Comparison of ENCODE assay signal across 1 cellular context in the genomic region with DNA sequence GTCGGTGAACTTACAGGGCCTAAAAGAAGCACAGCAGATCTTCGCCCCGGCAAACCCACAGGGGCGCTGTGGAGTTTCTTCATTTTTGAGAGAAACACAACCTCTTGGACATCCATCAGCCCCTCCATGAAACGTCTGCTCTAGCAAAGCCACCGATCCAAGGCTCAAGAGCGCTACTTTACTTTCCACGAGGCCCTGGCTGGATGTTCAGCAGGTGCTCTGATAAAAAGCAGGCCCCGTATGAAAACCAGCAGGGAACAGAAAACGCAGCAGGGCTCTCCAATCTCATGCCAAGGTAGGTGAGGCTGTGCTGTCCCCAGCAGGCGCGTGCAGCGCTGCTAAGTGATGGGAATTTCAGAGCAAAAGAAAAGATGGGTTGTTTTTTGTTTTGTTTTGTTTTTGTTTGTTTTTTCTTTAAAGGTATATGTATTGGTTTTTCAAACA.
TF ChIP-seq lines count a peak whose summit lies in the region.

No MANE protein-coding gene starts in this region.

TF ChIP-seq in K562, 482 proteins besides CTCF, POLR2A, EP300 and RAD21 (continued from another document):
- TF ChIP-seq, protein P1, sequence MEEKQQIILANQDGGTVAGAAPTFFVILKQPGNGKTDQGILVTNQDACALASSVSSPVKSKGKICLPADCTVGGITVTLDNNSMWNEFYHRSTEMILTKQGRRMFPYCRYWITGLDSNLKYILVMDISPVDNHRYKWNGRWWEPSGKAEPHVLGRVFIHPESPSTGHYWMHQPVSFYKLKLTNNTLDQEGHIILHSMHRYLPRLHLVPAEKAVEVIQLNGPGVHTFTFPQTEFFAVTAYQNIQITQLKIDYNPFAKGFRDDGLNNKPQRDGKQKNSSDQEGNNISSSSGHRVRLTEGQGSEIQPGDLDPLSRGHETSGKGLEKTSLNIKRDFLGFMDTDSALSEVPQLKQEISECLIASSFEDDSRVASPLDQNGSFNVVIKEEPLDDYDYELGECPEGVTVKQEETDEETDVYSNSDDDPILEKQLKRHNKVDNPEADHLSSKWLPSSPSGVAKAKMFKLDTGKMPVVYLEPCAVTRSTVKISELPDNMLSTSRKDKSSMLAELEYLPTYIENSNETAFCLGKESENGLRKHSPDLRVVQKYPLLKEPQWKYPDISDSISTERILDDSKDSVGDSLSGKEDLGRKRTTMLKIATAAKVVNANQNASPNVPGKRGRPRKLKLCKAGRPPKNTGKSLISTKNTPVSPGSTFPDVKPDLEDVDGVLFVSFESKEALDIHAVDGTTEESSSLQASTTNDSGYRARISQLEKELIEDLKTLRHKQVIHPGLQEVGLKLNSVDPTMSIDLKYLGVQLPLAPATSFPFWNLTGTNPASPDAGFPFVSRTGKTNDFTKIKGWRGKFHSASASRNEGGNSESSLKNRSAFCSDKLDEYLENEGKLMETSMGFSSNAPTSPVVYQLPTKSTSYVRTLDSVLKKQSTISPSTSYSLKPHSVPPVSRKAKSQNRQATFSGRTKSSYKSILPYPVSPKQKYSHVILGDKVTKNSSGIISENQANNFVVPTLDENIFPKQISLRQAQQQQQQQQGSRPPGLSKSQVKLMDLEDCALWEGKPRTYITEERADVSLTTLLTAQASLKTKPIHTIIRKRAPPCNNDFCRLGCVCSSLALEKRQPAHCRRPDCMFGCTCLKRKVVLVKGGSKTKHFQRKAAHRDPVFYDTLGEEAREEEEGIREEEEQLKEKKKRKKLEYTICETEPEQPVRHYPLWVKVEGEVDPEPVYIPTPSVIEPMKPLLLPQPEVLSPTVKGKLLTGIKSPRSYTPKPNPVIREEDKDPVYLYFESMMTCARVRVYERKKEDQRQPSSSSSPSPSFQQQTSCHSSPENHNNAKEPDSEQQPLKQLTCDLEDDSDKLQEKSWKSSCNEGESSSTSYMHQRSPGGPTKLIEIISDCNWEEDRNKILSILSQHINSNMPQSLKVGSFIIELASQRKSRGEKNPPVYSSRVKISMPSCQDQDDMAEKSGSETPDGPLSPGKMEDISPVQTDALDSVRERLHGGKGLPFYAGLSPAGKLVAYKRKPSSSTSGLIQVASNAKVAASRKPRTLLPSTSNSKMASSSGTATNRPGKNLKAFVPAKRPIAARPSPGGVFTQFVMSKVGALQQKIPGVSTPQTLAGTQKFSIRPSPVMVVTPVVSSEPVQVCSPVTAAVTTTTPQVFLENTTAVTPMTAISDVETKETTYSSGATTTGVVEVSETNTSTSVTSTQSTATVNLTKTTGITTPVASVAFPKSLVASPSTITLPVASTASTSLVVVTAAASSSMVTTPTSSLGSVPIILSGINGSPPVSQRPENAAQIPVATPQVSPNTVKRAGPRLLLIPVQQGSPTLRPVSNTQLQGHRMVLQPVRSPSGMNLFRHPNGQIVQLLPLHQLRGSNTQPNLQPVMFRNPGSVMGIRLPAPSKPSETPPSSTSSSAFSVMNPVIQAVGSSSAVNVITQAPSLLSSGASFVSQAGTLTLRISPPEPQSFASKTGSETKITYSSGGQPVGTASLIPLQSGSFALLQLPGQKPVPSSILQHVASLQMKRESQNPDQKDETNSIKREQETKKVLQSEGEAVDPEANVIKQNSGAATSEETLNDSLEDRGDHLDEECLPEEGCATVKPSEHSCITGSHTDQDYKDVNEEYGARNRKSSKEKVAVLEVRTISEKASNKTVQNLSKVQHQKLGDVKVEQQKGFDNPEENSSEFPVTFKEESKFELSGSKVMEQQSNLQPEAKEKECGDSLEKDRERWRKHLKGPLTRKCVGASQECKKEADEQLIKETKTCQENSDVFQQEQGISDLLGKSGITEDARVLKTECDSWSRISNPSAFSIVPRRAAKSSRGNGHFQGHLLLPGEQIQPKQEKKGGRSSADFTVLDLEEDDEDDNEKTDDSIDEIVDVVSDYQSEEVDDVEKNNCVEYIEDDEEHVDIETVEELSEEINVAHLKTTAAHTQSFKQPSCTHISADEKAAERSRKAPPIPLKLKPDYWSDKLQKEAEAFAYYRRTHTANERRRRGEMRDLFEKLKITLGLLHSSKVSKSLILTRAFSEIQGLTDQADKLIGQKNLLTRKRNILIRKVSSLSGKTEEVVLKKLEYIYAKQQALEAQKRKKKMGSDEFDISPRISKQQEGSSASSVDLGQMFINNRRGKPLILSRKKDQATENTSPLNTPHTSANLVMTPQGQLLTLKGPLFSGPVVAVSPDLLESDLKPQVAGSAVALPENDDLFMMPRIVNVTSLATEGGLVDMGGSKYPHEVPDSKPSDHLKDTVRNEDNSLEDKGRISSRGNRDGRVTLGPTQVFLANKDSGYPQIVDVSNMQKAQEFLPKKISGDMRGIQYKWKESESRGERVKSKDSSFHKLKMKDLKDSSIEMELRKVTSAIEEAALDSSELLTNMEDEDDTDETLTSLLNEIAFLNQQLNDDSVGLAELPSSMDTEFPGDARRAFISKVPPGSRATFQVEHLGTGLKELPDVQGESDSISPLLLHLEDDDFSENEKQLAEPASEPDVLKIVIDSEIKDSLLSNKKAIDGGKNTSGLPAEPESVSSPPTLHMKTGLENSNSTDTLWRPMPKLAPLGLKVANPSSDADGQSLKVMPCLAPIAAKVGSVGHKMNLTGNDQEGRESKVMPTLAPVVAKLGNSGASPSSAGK (IDR thresholded peaks at IDR 0.05) = peak; percentile 59
- TF ChIP-seq RBM25 (IDR thresholded peaks at IDR 0.05; ENCODE audit: low read depth, low read length, severe bottlenecking) = peak; percentile 63
- TF ChIP-seq EP400 (IDR thresholded peaks at IDR 0.05) = 0 out of 2 replicates have a peak, but pooled peaks have one; percentile 20
